In the genomic region with DNA sequence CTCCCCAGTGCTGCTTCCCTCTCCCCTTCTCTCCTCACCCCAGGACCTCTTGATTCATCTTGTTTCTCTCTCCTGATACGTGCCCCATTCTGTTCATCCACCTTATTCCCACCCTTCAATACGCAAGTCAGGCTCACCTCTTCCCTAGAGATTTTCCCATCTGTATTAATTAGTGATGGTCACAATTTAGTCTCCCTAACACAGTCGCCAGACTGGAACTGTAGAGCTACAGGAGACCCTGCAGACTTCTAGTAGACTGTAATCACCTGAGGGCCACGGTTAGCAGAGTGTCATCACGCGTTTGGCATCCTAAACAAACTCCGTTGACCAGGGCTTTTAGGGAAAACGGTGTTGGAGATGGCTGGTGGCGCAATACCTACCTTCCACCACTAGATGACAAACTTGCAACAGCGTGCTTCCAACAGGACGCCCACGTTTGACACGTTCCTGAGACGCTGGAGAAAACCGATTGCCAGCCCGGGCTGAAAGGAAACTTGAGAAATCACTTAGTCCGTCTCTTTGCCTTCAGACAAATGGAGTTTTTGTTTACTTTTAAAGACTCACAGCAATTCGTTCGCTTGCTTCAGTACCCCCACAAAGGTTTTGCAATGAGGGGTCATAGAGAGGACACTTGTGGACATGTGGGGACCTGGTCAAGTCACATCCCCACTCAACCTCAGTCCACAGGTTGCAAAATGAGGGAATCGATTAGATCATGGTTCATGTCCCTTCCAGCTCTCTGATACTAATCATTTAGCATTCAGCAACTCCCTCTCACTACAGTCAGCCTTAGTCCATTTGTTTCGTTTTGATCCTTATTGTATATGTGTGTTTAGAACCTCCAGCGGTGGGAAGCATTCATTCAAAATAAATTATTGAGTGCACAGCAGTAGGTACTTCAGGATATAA, we compare ENCODE assay signal across 1 cellular context.
TF ChIP-seq lines count a peak whose summit lies in the region.

No MANE protein-coding gene starts in this region.

TF ChIP-seq in HepG2, 621 proteins besides CTCF, POLR2A, EP300 and RAD21 (continued from another document and continues in another):
- TF ChIP-seq, protein P1, sequence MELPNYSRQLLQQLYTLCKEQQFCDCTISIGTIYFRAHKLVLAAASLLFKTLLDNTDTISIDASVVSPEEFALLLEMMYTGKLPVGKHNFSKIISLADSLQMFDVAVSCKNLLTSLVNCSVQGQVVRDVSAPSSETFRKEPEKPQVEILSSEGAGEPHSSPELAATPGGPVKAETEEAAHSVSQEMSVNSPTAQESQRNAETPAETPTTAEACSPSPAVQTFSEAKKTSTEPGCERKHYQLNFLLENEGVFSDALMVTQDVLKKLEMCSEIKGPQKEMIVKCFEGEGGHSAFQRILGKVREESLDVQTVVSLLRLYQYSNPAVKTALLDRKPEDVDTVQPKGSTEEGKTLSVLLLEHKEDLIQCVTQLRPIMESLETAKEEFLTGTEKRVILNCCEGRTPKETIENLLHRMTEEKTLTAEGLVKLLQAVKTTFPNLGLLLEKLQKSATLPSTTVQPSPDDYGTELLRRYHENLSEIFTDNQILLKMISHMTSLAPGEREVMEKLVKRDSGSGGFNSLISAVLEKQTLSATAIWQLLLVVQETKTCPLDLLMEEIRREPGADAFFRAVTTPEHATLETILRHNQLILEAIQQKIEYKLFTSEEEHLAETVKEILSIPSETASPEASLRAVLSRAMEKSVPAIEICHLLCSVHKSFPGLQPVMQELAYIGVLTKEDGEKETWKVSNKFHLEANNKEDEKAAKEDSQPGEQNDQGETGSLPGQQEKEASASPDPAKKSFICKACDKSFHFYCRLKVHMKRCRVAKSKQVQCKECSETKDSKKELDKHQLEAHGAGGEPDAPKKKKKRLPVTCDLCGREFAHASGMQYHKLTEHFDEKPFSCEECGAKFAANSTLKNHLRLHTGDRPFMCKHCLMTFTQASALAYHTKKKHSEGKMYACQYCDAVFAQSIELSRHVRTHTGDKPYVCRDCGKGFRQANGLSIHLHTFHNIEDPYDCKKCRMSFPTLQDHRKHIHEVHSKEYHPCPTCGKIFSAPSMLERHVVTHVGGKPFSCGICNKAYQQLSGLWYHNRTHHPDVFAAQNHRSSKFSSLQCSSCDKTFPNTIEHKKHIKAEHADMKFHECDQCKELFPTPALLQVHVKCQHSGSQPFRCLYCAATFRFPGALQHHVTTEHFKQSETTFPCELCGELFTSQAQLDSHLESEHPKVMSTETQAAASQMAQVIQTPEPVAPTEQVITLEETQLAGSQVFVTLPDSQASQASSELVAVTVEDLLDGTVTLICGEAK (IDR thresholded peaks at IDR 0.05), result no peak
- TF ChIP-seq, protein P1 (CRISPR knock-in tag; IDR thresholded peaks at IDR 0.05), result no peak
- TF ChIP-seq ZFX (CRISPR knock-in tag; IDR thresholded peaks at IDR 0.05; ENCODE audit: low read depth) (0 out of 2 replicates have a peak, but pooled peaks have one; percentile 23), SKI (IDR thresholded peaks at IDR 0.05; ENCODE audit: partially characterized antibody) (peak; percentile 49), ZNF704 (CRISPR knock-in tag; IDR thresholded peaks at IDR 0.05; ENCODE audit: borderline replicate concordance) (no peak), MBNL3 (CRISPR knock-in tag; conservative IDR thresholded peaks at IDR 0.05) (no peak), ZNF839 (CRISPR knock-in tag; IDR thresholded peaks at IDR 0.05; ENCODE audit: borderline replicate concordance) (no peak), TAF1 (CRISPR knock-in tag; IDR thresholded peaks at IDR 0.05) (no peak), SP5 (CRISPR knock-in tag; IDR thresholded peaks at IDR 0.05; ENCODE audit: borderline replicate concordance, low read depth) (peak; percentile 40; the same call in 1 of the 2 replicates), ZNF891 (CRISPR knock-in tag; IDR thresholded peaks at IDR 0.05) (no peak), CREM (IDR thresholded peaks at IDR 0.05) (peak; percentile 37; the same call in 1 of the 2 replicates), CREM (CRISPR knock-in tag; IDR thresholded peaks at IDR 0.05) (no peak), EZH2 (conservative IDR thresholded peaks at IDR 0.05; ENCODE audit: low read depth, low read length) (no peak), POLR2G (IDR thresholded peaks at IDR 0.05; ENCODE audit: low read depth, low read length) (no peak), E2F5 (CRISPR knock-in tag; conservative IDR thresholded peaks at IDR 0.05) (no peak), ZKSCAN1 (IDR thresholded peaks at IDR 0.05; ENCODE audit: low read length) (peak; percentile 13; the same call in 1 of the 2 replicates), ZNF274 (CRISPR knock-in tag; IDR thresholded peaks at IDR 0.05) (peak; percentile 83; the same call in 1 of the 2 replicates), SNAPC4 (CRISPR knock-in tag; IDR thresholded peaks at IDR 0.05) (no peak), HNRNPH1 (optimal IDR thresholded peaks at IDR 0.05; ENCODE audit: low read depth, low read length) (no peak), PHF20 (CRISPR knock-in tag; IDR thresholded peaks at IDR 0.05) (no peak), ZFP62 (CRISPR knock-in tag; IDR thresholded peaks at IDR 0.05) (no peak), ZNF234 (CRISPR knock-in tag; conservative IDR thresholded peaks at IDR 0.05) (no peak), ZNF205 (CRISPR knock-in tag; IDR thresholded peaks at IDR 0.05) (peak; percentile 59; the same call in 1 of the 2 replicates), TAF15 (IDR thresholded peaks at IDR 0.05; ENCODE audit: low read depth, low read length, poor library complexity, severe bottlenecking) (no peak), ZNF749 (CRISPR knock-in tag; IDR thresholded peaks at IDR 0.05; ENCODE audit: borderline replicate concordance) (no peak), KMT2B (CRISPR knock-in tag; IDR thresholded peaks at IDR 0.05) (peak; percentile 69), ZNF703 (CRISPR knock-in tag; IDR thresholded peaks at IDR 0.05; ENCODE audit: borderline replicate concordance) (no peak), NCOR1 (IDR thresholded peaks at IDR 0.05; ENCODE audit: borderline replicate concordance, low read length) (no peak), ZNF124 (CRISPR knock-in tag; IDR thresholded peaks at IDR 0.05) (peak; percentile 88), ZBTB25 (CRISPR knock-in tag; IDR thresholded peaks at IDR 0.05) (no peak), ZNF672 (CRISPR knock-in tag; IDR thresholded peaks at IDR 0.05) (no peak), ZZZ3 (CRISPR knock-in tag; IDR thresholded peaks at IDR 0.05; ENCODE audit: borderline replicate concordance) (no peak), RARG (CRISPR knock-in tag; IDR thresholded peaks at IDR 0.05; ENCODE audit: low read depth) (no peak)
- TF ChIP-seq, protein P2, sequence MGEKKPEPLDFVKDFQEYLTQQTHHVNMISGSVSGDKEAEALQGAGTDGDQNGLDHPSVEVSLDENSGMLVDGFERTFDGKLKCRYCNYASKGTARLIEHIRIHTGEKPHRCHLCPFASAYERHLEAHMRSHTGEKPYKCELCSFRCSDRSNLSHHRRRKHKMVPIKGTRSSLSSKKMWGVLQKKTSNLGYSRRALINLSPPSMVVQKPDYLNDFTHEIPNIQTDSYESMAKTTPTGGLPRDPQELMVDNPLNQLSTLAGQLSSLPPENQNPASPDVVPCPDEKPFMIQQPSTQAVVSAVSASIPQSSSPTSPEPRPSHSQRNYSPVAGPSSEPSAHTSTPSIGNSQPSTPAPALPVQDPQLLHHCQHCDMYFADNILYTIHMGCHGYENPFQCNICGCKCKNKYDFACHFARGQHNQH (CRISPR knock-in tag; IDR thresholded peaks at IDR 0.05), result peak; percentile 72; the same call in 1 of the 2 replicates
- TF ChIP-seq, protein P3, sequence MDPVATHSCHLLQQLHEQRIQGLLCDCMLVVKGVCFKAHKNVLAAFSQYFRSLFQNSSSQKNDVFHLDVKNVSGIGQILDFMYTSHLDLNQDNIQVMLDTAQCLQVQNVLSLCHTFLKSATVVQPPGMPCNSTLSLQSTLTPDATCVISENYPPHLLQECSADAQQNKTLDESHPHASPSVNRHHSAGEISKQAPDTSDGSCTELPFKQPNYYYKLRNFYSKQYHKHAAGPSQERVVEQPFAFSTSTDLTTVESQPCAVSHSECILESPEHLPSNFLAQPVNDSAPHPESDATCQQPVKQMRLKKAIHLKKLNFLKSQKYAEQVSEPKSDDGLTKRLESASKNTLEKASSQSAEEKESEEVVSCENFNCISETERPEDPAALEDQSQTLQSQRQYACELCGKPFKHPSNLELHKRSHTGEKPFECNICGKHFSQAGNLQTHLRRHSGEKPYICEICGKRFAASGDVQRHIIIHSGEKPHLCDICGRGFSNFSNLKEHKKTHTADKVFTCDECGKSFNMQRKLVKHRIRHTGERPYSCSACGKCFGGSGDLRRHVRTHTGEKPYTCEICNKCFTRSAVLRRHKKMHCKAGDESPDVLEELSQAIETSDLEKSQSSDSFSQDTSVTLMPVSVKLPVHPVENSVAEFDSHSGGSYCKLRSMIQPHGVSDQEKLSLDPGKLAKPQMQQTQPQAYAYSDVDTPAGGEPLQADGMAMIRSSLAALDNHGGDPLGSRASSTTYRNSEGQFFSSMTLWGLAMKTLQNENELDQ (CRISPR knock-in tag; IDR thresholded peaks at IDR 0.05; ENCODE audit: borderline replicate concordance), result no peak
